In genomic region chr6:37850728-37851285, GRCh38 we compare ENCODE assay signal across 22 cellular contexts. TPM values are rescaled to one million over a fixed set of nuclear protein-coding genes. Genes with fewer than 3 reads are reported as not detected.
DNase-seq lines count a peak whose midpoint lies in the region; ATAC-seq and TF ChIP-seq lines count a peak whose summit lies in the region.
"Had no signal": no experiment of that assay in that cellular context is flagged by ENCODE, and none has a peak within 500 bp of the region (broad histone marks: within the 10 kb centered on the region; RNA-seq: fewer than 3 reads in every experiment).

No MANE protein-coding gene starts in this region.

- CTCF ChIA-PET in Panc1 (lab: Charles Lee) = no interaction called here
- CTCF ChIA-PET in naive thymus-derived CD4-positive, alpha-beta T cell (lab: Charles Lee) = no interaction called here

- H3K4me1 Mint-ChIP-seq in CD4-positive, CD25-positive, alpha-beta regulatory T cell = peaks cover 43 to 69% (median 51%) of the 10 kb centered on the region in 4 donors
- peaks cover 21 to 85% (median 77%) of the 10 kb centered on the region in 7 donors for H3K4me1 Mint-ChIP-seq in naive thymus-derived CD4-positive, alpha-beta T cell
- peaks cover 19% of the 10 kb centered on the region for H3K4me1 Mint-ChIP-seq in activated T-helper 17 cell treated with anti-CD3 and anti-CD28 coated beads, Interleukin-2, amount 50 U/mL, for 72 hours

- H3K36me3 Mint-ChIP-seq in CD4-positive, CD25-positive, alpha-beta regulatory T cell = peaks cover 2% of the 10 kb centered on the region
- peaks cover 0 to 11% (median 0%) of the 10 kb centered on the region in 5 donors for H3K36me3 Mint-ChIP-seq in naive thymus-derived CD4-positive, alpha-beta T cell
- peaks cover 21% of the 10 kb centered on the region for H3K36me3 Mint-ChIP-seq in activated T-helper 17 cell treated with anti-CD3 and anti-CD28 coated beads, Interleukin-2, amount 50 U/mL, for 72 hours (ENCODE audit: low read depth)

- no peak overlapping the region for H3K27ac ChIP-seq in CD4-positive, CD25-positive, alpha-beta regulatory T cell (ENCODE audit: insufficient read depth, low read length, poor library complexity, severe bottlenecking)
- H3K27ac ChIP-seq in Panc1 (ENCODE audit: low read length) = no peak overlapping the region
- H3K27ac ChIP-seq in naive thymus-derived CD4-positive, alpha-beta T cell (ENCODE audit: low read depth, low read length) = no peak overlapping the region
- H3K27ac ChIP-seq: BLaER1 treated with 17β-estradiol and CSF1 and Interleukin-3, amounts not matched to agents 10 nM and 100 nM; pancreas; tibial artery had no signal

- H3K4me3 ChIP-seq in CD4-positive, CD25-positive, alpha-beta regulatory T cell (ENCODE audit: low read depth, low read length) = no peak overlapping the region
- H3K4me3 ChIP-seq in Panc1 (ENCODE audit: low read depth in 2 of 2, low read length in 2 of 2) = no peak overlapping the region
- no peak overlapping the region for H3K4me3 ChIP-seq in naive thymus-derived CD4-positive, alpha-beta T cell (ENCODE audit: low read length)
- H3K4me3 ChIP-seq: BLaER1 treated with 17β-estradiol and CSF1 and Interleukin-3, amounts not matched to agents 10 nM and 100 nM; HAP-1; pancreas; tibial artery had no signal

- no peaks in the 10 kb centered on the region for H3K27me3 Mint-ChIP-seq in CD4-positive, CD25-positive, alpha-beta regulatory T cell
- no peaks in the 10 kb centered on the region for H3K27me3 Mint-ChIP-seq in naive thymus-derived CD4-positive, alpha-beta T cell
- H3K27me3 Mint-ChIP-seq in activated T-helper 17 cell treated with anti-CD3 and anti-CD28 coated beads, Interleukin-2, amount 50 U/mL, for 72 hours = no peaks in the 10 kb centered on the region

- no peak for TF ChIP-seq CTCF in Panc1 (IDR thresholded peaks at IDR 0.05)

- H3K36me3 ChIP-seq in CD4-positive, CD25-positive, alpha-beta regulatory T cell (ENCODE audit: control insufficient read depth, insufficient read depth, low read length) = peaks cover 2% of the 10 kb centered on the region
- no peaks in the 10 kb centered on the region for H3K36me3 ChIP-seq in Panc1 (ENCODE audit: control insufficient read depth, insufficient read depth, low read length)
- no peaks in the 10 kb centered on the region for H3K36me3 ChIP-seq in naive thymus-derived CD4-positive, alpha-beta T cell (ENCODE audit: control insufficient read depth in 2 of 3, insufficient read depth in 3 of 3, low read length in 3 of 3)
- H3K36me3 ChIP-seq: HAP-1, pancreas, tibial artery had no signal

- peaks cover 9% of the 10 kb centered on the region for H3K4me1 ChIP-seq in CD4-positive, CD25-positive, alpha-beta regulatory T cell (ENCODE audit: control insufficient read depth, insufficient read depth, low read length, poor library complexity, severe bottlenecking)
- peaks cover 8% of the 10 kb centered on the region for H3K4me1 ChIP-seq in Panc1 (ENCODE audit: control insufficient read depth, insufficient read depth, low read length)
- H3K4me1 ChIP-seq in naive thymus-derived CD4-positive, alpha-beta T cell (ENCODE audit: control insufficient read depth in 2 of 2, insufficient read depth in 2 of 2, low read length in 2 of 2) = peaks cover 6 to 7% of the 10 kb centered on the region in 2 donors

- H3K27me3 ChIP-seq in CD4-positive, CD25-positive, alpha-beta regulatory T cell (ENCODE audit: control insufficient read depth, insufficient read depth, low read length) = no peaks in the 10 kb centered on the region
- H3K27me3 ChIP-seq in Panc1 (ENCODE audit: control insufficient read depth, insufficient read depth, low read length) = no peaks in the 10 kb centered on the region
- H3K27me3 ChIP-seq in naive thymus-derived CD4-positive, alpha-beta T cell (ENCODE audit: control insufficient read depth in 2 of 2, insufficient read depth in 2 of 2, low read length in 2 of 2) = no peaks in the 10 kb centered on the region
- H3K27me3 ChIP-seq: BLaER1 treated with 17β-estradiol and CSF1 and Interleukin-3, amounts not matched to agents 10 nM and 100 nM; pancreas; tibial artery had no signal

- BruUV-seq in Panc1 (replicated peaks; lab: Mats Ljungman, UMichigan) = no TSS peak

- no peak for ATAC-seq in CD4-positive, CD25-positive, alpha-beta regulatory T cell (ENCODE audit: low read depth in 2 of 2)
- ATAC-seq in Panc1 = peak; percentile 45; the same call in 1 of the 2 replicates
- peak; percentile 27 for ATAC-seq in naive thymus-derived CD4-positive, alpha-beta T cell
- ATAC-seq in activated T-helper 17 cell treated with anti-CD3 and anti-CD28 coated beads, Interleukin-2, amount 50 U/mL, for 72 hours (replicated peaks) = no peak

- POLR2A ChIA-PET in Panc1 (lab: Charles Lee) = no interaction called here
- POLR2A ChIA-PET in naive thymus-derived CD4-positive, alpha-beta T cell (lab: Charles Lee) = no interaction called here

- peak; percentile 36 for DNase-seq in NCI-H748 (lab: John Stamatoyannopoulos, UW; ENCODE audit: unreplicated experiment)
- no peak for DNase-seq in NCI-H748 treated with DMSO at 0.1 percent for 48 hours (lab: John Stamatoyannopoulos, UW)
- DNase-seq in CD4-positive, CD25-positive, alpha-beta regulatory T cell = no peak
- DNase-seq in Panc1 (ENCODE audit: low read depth, low spot score) = no peak
- no peak for DNase-seq in naive thymus-derived CD4-positive, alpha-beta T cell
- no peak for DNase-seq in KBM-7
- DNase-seq in activated CD8-positive, alpha-beta memory T cell treated with anti-CD3 and anti-CD28 coated beads for 24 hours = no peak
- DNase-seq: activated gamma-delta T cell; aorta; central memory CD4-positive, alpha-beta T cell; hippocampal formation; islet precursor cell; KG1; NCI-H1694 treated with DMSO at 0.1 percent for 48 hours; NCI-H446 treated with DMSO at 0.1 percent for 48 hours; pancreas; stimulated activated naive CD4-positive, alpha-beta T cell; T1000; tibial artery had no signal

- in situ Hi-C loops in Panc1 (cut with HindIII; ENCODE audit: low pct_unique_long_range_greater_than_20kb, low sequenced_read_pairs) = no loop called here
- in situ Hi-C loops in KBM-7 (cut with MboI; ENCODE audit: low pct_unique_long_range_greater_than_20kb, low sequenced_read_pairs) = no loop called here

- no peak overlapping the region for H3K4me3 Mint-ChIP-seq in CD4-positive, CD25-positive, alpha-beta regulatory T cell
- peak overlapping the region in 3 of 10 donors; percentile 2 to 13 (median 12) for H3K4me3 Mint-ChIP-seq in naive thymus-derived CD4-positive, alpha-beta T cell
- no peak overlapping the region for H3K4me3 Mint-ChIP-seq in activated T-helper 17 cell treated with anti-CD3 and anti-CD28 coated beads, Interleukin-2, amount 50 U/mL, for 72 hours

- no peaks in the 10 kb centered on the region for H3K9me3 Mint-ChIP-seq in CD4-positive, CD25-positive, alpha-beta regulatory T cell
- H3K9me3 Mint-ChIP-seq in naive thymus-derived CD4-positive, alpha-beta T cell = no peaks in the 10 kb centered on the region
- H3K9me3 Mint-ChIP-seq in activated T-helper 17 cell treated with anti-CD3 and anti-CD28 coated beads, Interleukin-2, amount 50 U/mL, for 72 hours = no peaks in the 10 kb centered on the region

- H3K27ac Mint-ChIP-seq in CD4-positive, CD25-positive, alpha-beta regulatory T cell = peak overlapping the region; percentile 15 to 72 (median 25)
- H3K27ac Mint-ChIP-seq in naive thymus-derived CD4-positive, alpha-beta T cell = peak overlapping the region in 6 of 9 donors; percentile 8 to 65 (median 52)
- no peak overlapping the region for H3K27ac Mint-ChIP-seq in activated T-helper 17 cell treated with anti-CD3 and anti-CD28 coated beads, Interleukin-2, amount 50 U/mL, for 72 hours

- intact Hi-C loops in Panc1 (cut with micrococcal nuclease; ENCODE audit: unreplicated experiment) = no loop called here
- intact Hi-C loops in naive thymus-derived CD4-positive, alpha-beta T cell (cut with micrococcal nuclease) = no loop called here

- H3K9me3 ChIP-seq in CD4-positive, CD25-positive, alpha-beta regulatory T cell (ENCODE audit: control insufficient read depth in 2 of 2, low read length in 2 of 2) = no peaks in the 10 kb centered on the region
- no peaks in the 10 kb centered on the region for H3K9me3 ChIP-seq in Panc1 (ENCODE audit: control insufficient read depth, insufficient read depth, low read depth, low read length)
- H3K9me3 ChIP-seq in naive thymus-derived CD4-positive, alpha-beta T cell (ENCODE audit: control insufficient read depth in 2 of 3, low read length in 3 of 3) = no peaks in the 10 kb centered on the region
- H3K9me3 ChIP-seq: BLaER1 treated with 17β-estradiol and CSF1 and Interleukin-3, amounts not matched to agents 10 nM and 100 nM; HAP-1; pancreas; tibial artery had no signal

RNA-seq across cellular contexts. Expression of gene ZFAND3, which starts 31.3 kb away (rescaled TPM):
- total RNA-seq in CD4-positive, CD25-positive, alpha-beta regulatory T cell = 60.0 TPM
- 1 to 10 TPM; 3.5 to 5.4 (median 4.9) TPM for polyA plus RNA-seq in CD4-positive, CD25-positive, alpha-beta regulatory T cell
- total RNA-seq in Panc1 (2021; ENCODE audit: unreplicated experiment) = 95.9 TPM
- polyA plus RNA-seq in Panc1 (2012; ENCODE audit: insufficient read length) = 86.1 TPM
- 10 to 100 TPM; 31.7 to 55.0 (median 42.5) TPM for total RNA-seq in naive thymus-derived CD4-positive, alpha-beta T cell
- polyA plus RNA-seq in naive thymus-derived CD4-positive, alpha-beta T cell = 1 to 10 TPM; 3.5 to 4.4 TPM
- total RNA-seq in activated T-helper 17 cell treated with anti-CD3 and anti-CD28 coated beads, Interleukin-2, amount 50 U/mL, for 72 hours = 10 to 100 TPM; 26.1 to 32.0 TPM

Comparison
In these comparisons a context has a peak if more than half of its experiments do, and no peak if none do; other contexts are left out.
1. ATAC-seq: peak in Panc1 (single experiment) and naive thymus-derived CD4-positive, alpha-beta T cell (single experiment); none in CD4-positive, CD25-positive, alpha-beta regulatory T cell (0 of 2) and activated T-helper 17 cell treated with anti-CD3 and anti-CD28 coated beads, Interleukin-2, amount 50 U/mL, for 72 hours (single experiment).